Comparison of ENCODE assay signal across 8 cellular contexts in genomic region chr12:109153711-109154434, GRCh38. TPM values are rescaled to one million over a fixed set of nuclear protein-coding genes. Genes with fewer than 3 reads are reported as not detected.
A peak's percentile ranks its signal among the peaks of the same experiment; 100 is the strongest.
DNase-seq lines count a peak whose midpoint lies in the region; ATAC-seq and TF ChIP-seq lines count a peak whose summit lies in the region.

No MANE protein-coding gene starts in this region.

- 38 to 44% (median 38%) methylated on average over 22 of the region's 22 CpGs for WGBS in ovary, 3 donors

- peak overlapping the region; percentile 78 for H3K4me2 ChIP-seq in HCT116 (ENCODE audit: low read length)

- intact Hi-C loops in HCT116 (cut with micrococcal nuclease) (no loop called here), ovary (cut with DNase I) (loop anchor here in 1 of 4 donors (2.0 kb wide), 1 partner anchor 43 kb away; no protein-coding TSS in a partner anchor)

- in situ Hi-C loops in GM13976 (cut with MboI; ENCODE audit: low sequenced_read_pairs, unreplicated experiment) = no loop called here

- H3K27ac ChIP-seq in HCT116 (ENCODE audit: low read depth, low read length) = no peak overlapping the region
- H3K27ac ChIP-seq in WERI-Rb-1 = no peak overlapping the region
- peak overlapping the region; percentile 9 to 70 for H3K27ac ChIP-seq in ovary

- H3K4me3 ChIP-seq in HCT116 (replicated peaks in 1 of 2; ENCODE audit: low read depth in 1 of 2, low read length in 2 of 2) (peak overlapping the region; percentile 41 to 66), WERI-Rb-1 (ENCODE audit: low read depth, low read length) (peak overlapping the region; percentile 33), fibroblast of villous mesenchyme (ENCODE audit: low read depth, low read length) (peak overlapping the region; percentile 46), ovary (peak overlapping the region; percentile 52)

- BruUV-seq in HCT116 (replicated peaks; lab: Mats Ljungman, UMichigan) = TSS peak; percentile 42

- H3K36me3 ChIP-seq in HCT116 (ENCODE audit: control insufficient read depth in 1 of 2, insufficient read depth in 2 of 2, low read length in 2 of 2) (no peaks in the 10 kb centered on the region), WERI-Rb-1 (no peaks in the 10 kb centered on the region), ovary (no peaks in the 10 kb centered on the region)

- TF ChIP-seq RAD21 in HCT116 (IDR thresholded peaks at IDR 0.05; ENCODE audit: low read depth) = no peak

- no peak for TF ChIP-seq POLR2A in HCT116 (IDR thresholded peaks at IDR 0.05; ENCODE audit: borderline replicate concordance, extremely low read depth, insufficient read depth, insufficient read length)
- TF ChIP-seq POLR2A in ovary (IDR thresholded peaks at IDR 0.05) = no peak

- POLR2A ChIA-PET in HCT116 (lab: Charles Lee) = interaction anchor here (0.6 to 0.9 kb wide), 5 partner anchors 8 to 1779 kb away, joined by 3 to 4 read pairs (median 3); no protein-coding TSS in a partner anchor

- H2AFZ ChIP-seq in HCT116 (ENCODE audit: low read depth, low read length, poor library complexity, severe bottlenecking) = peak overlapping the region; percentile 94

- no peak for ATAC-seq in HCT116
- ATAC-seq in HG02610 (IDR thresholded peaks at IDR 0.05; ENCODE audit: unreplicated experiment) = no peak
- ATAC-seq in GM21619 (IDR thresholded peaks at IDR 0.05; ENCODE audit: unreplicated experiment) = no peak

- TF ChIP-seq EP300 in ovary (IDR thresholded peaks at IDR 0.05) = peak; percentile 36

- TF ChIP-seq CTCF in HCT116 (IDR thresholded peaks at IDR 0.05 in 2 of 3, conservative IDR thresholded peaks at IDR 0.05 in 1 of 3; ENCODE audit: borderline replicate concordance in 1 of 3, insufficient read depth in 1 of 3, low read depth in 2 of 3, low read length in 2 of 3) (no peak), WERI-Rb-1 (IDR thresholded peaks at IDR 0.05; ENCODE audit: low read depth, low read length) (no peak), fibroblast of villous mesenchyme (IDR thresholded peaks at IDR 0.05; ENCODE audit: insufficient read depth, low read depth, low read length) (no peak), ovary (IDR thresholded peaks at IDR 0.05) (no peak), GM13976 (IDR thresholded peaks at IDR 0.05; ENCODE audit: borderline replicate concordance, control extremely low read depth, extremely low read depth, insufficient read depth, missing control alignments) (no peak)

- no peak for DNase-seq in HCT116 (ENCODE audit: low read depth, low spot score)
- DNase-seq in WERI-Rb-1 = no peak
- peak; percentile 16 for DNase-seq in fibroblast of villous mesenchyme (ENCODE audit: low read depth)
- peak in 4 of 5 donors; percentile 32 to 49 (median 40) for DNase-seq in ovary
- DNase-seq in GM13976 (ENCODE audit: low spot score) = no peak
- no peak for DNase-seq in SIG-M5 treated with dmso at 0.1 percent for 504 hours (lab: John Stamatoyannopoulos, UW; ENCODE audit: unreplicated experiment)

- H3K9me2 ChIP-seq in HCT116 (ENCODE audit: insufficient read depth) = no peaks in the 10 kb centered on the region

- RAD21 ChIA-PET in HCT116 (lab: Charles Lee; ENCODE audit: low non-redundant PET in 1 of 2, low total read pairs in 2 of 2, uncharacterized antibody in 2 of 2, unreplicated experiment in 2 of 2) = no interaction called here

- H3K27me3 ChIP-seq in HCT116 (ENCODE audit: insufficient read depth, low read length) (0 out of 2 replicates have a peak, but pooled peaks cover 3% of the 10 kb centered on the region), WERI-Rb-1 (ENCODE audit: insufficient read depth, low read depth, severe bottlenecking) (no peaks in the 10 kb centered on the region), ovary (no peaks in the 10 kb centered on the region)

- no peak overlapping the region for H3K9ac ChIP-seq in HCT116 (ENCODE audit: low read length)

- CTCF ChIA-PET in HCT116 (lab: Charles Lee) = interaction anchor here (1.5 kb wide), 1 partner anchor 20 kb away, joined by 5 read pairs; no protein-coding TSS in a partner anchor

- no peaks in the 10 kb centered on the region for H3K9me3 ChIP-seq in HCT116 (ENCODE audit: control insufficient read depth in 1 of 2, insufficient read depth in 1 of 2, low read depth in 1 of 2, low read length in 2 of 2)
- H3K9me3 ChIP-seq in WERI-Rb-1 (ENCODE audit: severe bottlenecking) = no peaks in the 10 kb centered on the region
- no peaks in the 10 kb centered on the region for H3K9me3 ChIP-seq in ovary

- peaks cover 9 to 19% of the 10 kb centered on the region in 2 experiments; a peak in 3 of 4 replicates for H3K4me1 ChIP-seq in HCT116 (ENCODE audit: control insufficient read depth in 1 of 2, insufficient read depth in 2 of 2, low read length in 2 of 2)
- peaks cover 21% of the 10 kb centered on the region for H3K4me1 ChIP-seq in ovary (ENCODE audit: insufficient read depth)

- H3K79me2 ChIP-seq in HCT116 (ENCODE audit: insufficient read depth, low read length) = no peaks in the 10 kb centered on the region

- H4K20me1 ChIP-seq in HCT116 (ENCODE audit: insufficient read depth) = no peaks in the 10 kb centered on the region

TF ChIP-seq in HCT116, 20 proteins besides CTCF, POLR2A, EP300 and RAD21 (continues in another document):
- TF ChIP-seq, protein P1, sequence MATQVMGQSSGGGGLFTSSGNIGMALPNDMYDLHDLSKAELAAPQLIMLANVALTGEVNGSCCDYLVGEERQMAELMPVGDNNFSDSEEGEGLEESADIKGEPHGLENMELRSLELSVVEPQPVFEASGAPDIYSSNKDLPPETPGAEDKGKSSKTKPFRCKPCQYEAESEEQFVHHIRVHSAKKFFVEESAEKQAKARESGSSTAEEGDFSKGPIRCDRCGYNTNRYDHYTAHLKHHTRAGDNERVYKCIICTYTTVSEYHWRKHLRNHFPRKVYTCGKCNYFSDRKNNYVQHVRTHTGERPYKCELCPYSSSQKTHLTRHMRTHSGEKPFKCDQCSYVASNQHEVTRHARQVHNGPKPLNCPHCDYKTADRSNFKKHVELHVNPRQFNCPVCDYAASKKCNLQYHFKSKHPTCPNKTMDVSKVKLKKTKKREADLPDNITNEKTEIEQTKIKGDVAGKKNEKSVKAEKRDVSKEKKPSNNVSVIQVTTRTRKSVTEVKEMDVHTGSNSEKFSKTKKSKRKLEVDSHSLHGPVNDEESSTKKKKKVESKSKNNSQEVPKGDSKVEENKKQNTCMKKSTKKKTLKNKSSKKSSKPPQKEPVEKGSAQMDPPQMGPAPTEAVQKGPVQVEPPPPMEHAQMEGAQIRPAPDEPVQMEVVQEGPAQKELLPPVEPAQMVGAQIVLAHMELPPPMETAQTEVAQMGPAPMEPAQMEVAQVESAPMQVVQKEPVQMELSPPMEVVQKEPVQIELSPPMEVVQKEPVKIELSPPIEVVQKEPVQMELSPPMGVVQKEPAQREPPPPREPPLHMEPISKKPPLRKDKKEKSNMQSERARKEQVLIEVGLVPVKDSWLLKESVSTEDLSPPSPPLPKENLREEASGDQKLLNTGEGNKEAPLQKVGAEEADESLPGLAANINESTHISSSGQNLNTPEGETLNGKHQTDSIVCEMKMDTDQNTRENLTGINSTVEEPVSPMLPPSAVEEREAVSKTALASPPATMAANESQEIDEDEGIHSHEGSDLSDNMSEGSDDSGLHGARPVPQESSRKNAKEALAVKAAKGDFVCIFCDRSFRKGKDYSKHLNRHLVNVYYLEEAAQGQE (IDR thresholded peaks at IDR 0.05; ENCODE audit: low read depth) = no peak
- TF ChIP-seq ZBTB33 (IDR thresholded peaks at IDR 0.05; ENCODE audit: extremely low read depth, insufficient replicate concordance, low read length) (no peak), CEBPB (IDR thresholded peaks at IDR 0.05; ENCODE audit: low read depth) (no peak), POLR2AphosphoS5 (IDR thresholded peaks at IDR 0.05; ENCODE audit: low read depth, low read length) (no peak), ZFX (IDR thresholded peaks at IDR 0.05) (no peak), EZH2phosphoT487 (IDR thresholded peaks at IDR 0.05; ENCODE audit: borderline replicate concordance) (no peak), YY1 (IDR thresholded peaks at IDR 0.05; ENCODE audit: extremely low read depth, insufficient replicate concordance, low read depth, low read length) (no peak), EGR1 (IDR thresholded peaks at IDR 0.05; ENCODE audit: low read depth) (no peak), TCF7L2 (IDR thresholded peaks at IDR 0.05; ENCODE audit: borderline replicate concordance, extremely low read depth, insufficient read depth, insufficient read length) (no peak), ZNF274 (IDR thresholded peaks at IDR 0.05; ENCODE audit: low read depth, low read length) (no peak), SIN3A (IDR thresholded peaks at IDR 0.05; ENCODE audit: low read depth) (no peak), CBX3 (IDR thresholded peaks at IDR 0.05; ENCODE audit: low read depth) (no peak), ELF1 (IDR thresholded peaks at IDR 0.05; ENCODE audit: borderline replicate concordance, low read depth) (no peak), ATF3 (IDR thresholded peaks at IDR 0.05) (no peak), FOSL1 (IDR thresholded peaks at IDR 0.05; ENCODE audit: low read depth) (no peak)

RNA-seq across cellular contexts. Expression of gene ACACB, which starts 37.5 kb away (rescaled TPM):
- total RNA-seq in HCT116 (2021; ENCODE audit: unreplicated experiment) (11.1 TPM), fibroblast of villous mesenchyme (3.9 and 5.5 TPM in 2 replicates), ovary (10 to 100 TPM; 27.1 to 56.5 (median 40.9) TPM)
- polyA plus RNA-seq in HCT116 (2012) = 3.7 and 4.6 TPM in 2 replicates
- polyA plus RNA-seq in ovary = 10 to 100 TPM; 20.5 to 23.0 TPM

RNA-seq across cellular contexts. Expression of gene UNG, which starts 56.5 kb away (rescaled TPM):
- total RNA-seq in HCT116 (2021; ENCODE audit: unreplicated experiment) = 99.0 TPM
- polyA plus RNA-seq in HCT116 (2012) = 20.7 and 28.8 TPM in 2 replicates
- 16.4 and 31.5 TPM in 2 replicates for total RNA-seq in fibroblast of villous mesenchyme
- 10 to 100 TPM; 13.5 to 25.4 (median 21.5) TPM for total RNA-seq in ovary
- polyA plus RNA-seq in ovary = 10 to 100 TPM; 13.5 to 34.2 TPM

Comparison
In these comparisons a context has a peak if more than half of its experiments do, and no peak if none do; other contexts are left out.
1. DNase-seq: peak in fibroblast of villous mesenchyme (single experiment) and ovary (4 of 5); none in HCT116 (single experiment), WERI-Rb-1 (single experiment), GM13976 (single experiment) and SIG-M5 treated with dmso at 0.1 percent for 504 hours (single experiment).
2. H3K27ac ChIP-seq: peak in ovary (2 of 2); none in HCT116 (single experiment) and WERI-Rb-1 (single experiment).
3. Peak in every context shown above with its lines, with median percentiles within 50 percentile points of each other: H3K4me3 ChIP-seq.